ENCODE assay signal across 8 cellular contexts in genomic region chr10:28677889-28678686, GRCh38. TPM values are rescaled to one million over a fixed set of nuclear protein-coding genes. Genes with fewer than 3 reads are reported as not detected.
DNase-seq lines count a peak whose midpoint lies in the region; ATAC-seq and TF ChIP-seq lines count a peak whose summit lies in the region.

No MANE protein-coding gene starts in this region.

- peaks cover 44 to 53% of the 10 kb centered on the region in 2 experiments for H3K4me1 Mint-ChIP-seq in H9

- no peak overlapping the region for H4K91ac ChIP-seq in H9 (ENCODE audit: insufficient read length, low read depth, low read length)

- peak overlapping the region; percentile 76 for H3K4me3 ChIP-seq in AG10803 (ENCODE audit: low read length)
- H3K4me3 ChIP-seq in cardiac fibroblast (replicated peaks in 1 of 2; ENCODE audit: low read depth in 2 of 2, low read length in 2 of 2) = peak overlapping the region; percentile 80 to 82

- TF ChIP-seq CTCF in AG10803 (conservative IDR thresholded peaks at IDR 0.05; ENCODE audit: low read length) (no peak), H9 (conservative IDR thresholded peaks at IDR 0.05) (no peak), cardiac fibroblast (IDR thresholded peaks at IDR 0.05; ENCODE audit: low read depth, low read length) (no peak)

- H3K18ac ChIP-seq in H9 (ENCODE audit: insufficient read length, low read depth, low read length) = peak overlapping the region; percentile 72

- H3K27ac ChIP-seq in H9 (ENCODE audit: insufficient read length, low read depth, low read length) = no peak overlapping the region
- peak overlapping the region; percentile 64 for H3K27ac ChIP-seq in layer of hippocampus (ENCODE audit: low read depth, low read length)

- H2AK5ac ChIP-seq in H9 (ENCODE audit: insufficient read length, low read length) = no peak overlapping the region

- H2BK12ac ChIP-seq in H9 (ENCODE audit: insufficient read length, low read depth, low read length) = no peak overlapping the region

- H3K79me2 ChIP-seq in H9 (ENCODE audit: insufficient read depth, low read length) = peaks cover 42% of the 10 kb centered on the region

- peak overlapping the region; percentile 91 for H3K14ac ChIP-seq in H9 (ENCODE audit: insufficient read depth, low read length)

- H4K5ac ChIP-seq in H9 (ENCODE audit: insufficient read length, low read depth, low read length) = no peak overlapping the region

- H2BK20ac ChIP-seq in H9 (ENCODE audit: low read depth, low read length, poor library complexity, severe bottlenecking) = no peak overlapping the region

- DNase-seq in AG10803 (ENCODE audit: low read depth) (peak; percentile 20), H9 (peak; percentile 42), cardiac fibroblast (ENCODE audit: low read depth in 2 of 2) (peak in 1 of 2 donors; percentile 39), NCI-H2171 treated with DMSO at 0.1 percent for 48 hours (lab: John Stamatoyannopoulos, UW) (no peak)
- peak; percentile 5 for DNase-seq in stimulated activated CD8-positive, alpha-beta memory T cell treated with anti-CD3 and anti-CD28 coated beads, Interleukin-12 subunit alpha, Interleukin-12 subunit beta, amount 100 ng/mL, for 4 hours (ENCODE audit: low read depth)
- no peak for DNase-seq in NK-92 treated with Interleukin-12 subunit alpha and Interleukin-12 subunit beta, amount 100 ng/mL, for 24 hours (lab: John Stamatoyannopoulos, UW)

- H4K8ac ChIP-seq in H9 (replicated peaks; ENCODE audit: insufficient read length, low read depth, low read length) = no peak overlapping the region

- no peaks in the 10 kb centered on the region for H4K20me1 ChIP-seq in H9 (ENCODE audit: control insufficient read depth, insufficient read depth, insufficient read length)

- WGBS in H9 (ENCODE audit: extremely low coverage, insufficient read length, low lambda C conversion rate) = no CpG with 5 or more reads among the region's 53 CpGs

- H2AFZ ChIP-seq in H9 (ENCODE audit: low read length) = no peak overlapping the region

- no peaks in the 10 kb centered on the region for H3K27me3 ChIP-seq in H9 (ENCODE audit: insufficient read depth, low read length)
- H3K27me3 ChIP-seq in layer of hippocampus (ENCODE audit: control insufficient read depth, insufficient read depth, low read length) = no peaks in the 10 kb centered on the region

- no peak overlapping the region for H2BK15ac ChIP-seq in H9 (ENCODE audit: low read depth, low read length)

- peaks cover 3% of the 10 kb centered on the region for H3K79me1 ChIP-seq in H9 (ENCODE audit: insufficient read depth, low read depth, low read length, poor library complexity, severe bottlenecking)

- no peaks in the 10 kb centered on the region for H3K9me3 ChIP-seq in H9 (ENCODE audit: control insufficient read depth, low read depth, low read length)

- no peak overlapping the region for H2BK120ac ChIP-seq in H9 (ENCODE audit: low read depth, low read length, poor library complexity, severe bottlenecking)

- peaks cover 5% of the 10 kb centered on the region for H3K27me3 Mint-ChIP-seq in H9 (ENCODE audit: low read depth)

- H3K9ac ChIP-seq in H9 (ENCODE audit: extremely low read depth, insufficient read length, low read length) = peak overlapping the region; percentile 83

- H3K4ac ChIP-seq in H9 (ENCODE audit: low read depth, low read length) = no peak overlapping the region

- peaks cover 0 to 4% of the 10 kb centered on the region in 2 experiments; a peak in 2 of 5 replicates for H3K9me3 Mint-ChIP-seq in H9

- peaks cover 5% of the 10 kb centered on the region; the same call in 1 of the 2 replicates for H3K4me1 ChIP-seq in H9 (ENCODE audit: insufficient read depth, low read length)

- H3K23me2 ChIP-seq in H9 (ENCODE audit: insufficient read length, low read depth, low read length, poor library complexity, severe bottlenecking) = peaks cover 21% of the 10 kb centered on the region

- peak; percentile 6; the same call in 2 of the 3 replicates for ATAC-seq in SK-N-SH treated with all-trans-retinoic acid at 6 μM for 48 hours

- H3K4me2 ChIP-seq in H9 (ENCODE audit: insufficient read depth, insufficient read length, low read length) = peak overlapping the region; percentile 94

- H3K4me3 Mint-ChIP-seq in H9 = peak overlapping the region; percentile 88 to 92

- peaks cover 20 to 25% (median 22%) of the 10 kb centered on the region in 3 experiments for H3K36me3 Mint-ChIP-seq in H9 (ENCODE audit: insufficient read depth in 1 of 3, low read depth in 3 of 3)

- H3K27ac Mint-ChIP-seq in H9 = peak overlapping the region in 2 of 3 experiments; percentile 19 to 92; a peak in 4 of 7 replicates

- H3T11ph ChIP-seq in H9 (ENCODE audit: low read length) = no peak overlapping the region

- no peak overlapping the region for H3K23ac ChIP-seq in H9 (ENCODE audit: insufficient read length, low read depth, low read length)

- no peak overlapping the region for H2BK5ac ChIP-seq in H9 (ENCODE audit: insufficient read length, low read length)

- H3K56ac ChIP-seq in H9 (ENCODE audit: insufficient read length, low read depth, low read length) = no peak overlapping the region

TF ChIP-seq in SK-N-SH treated with all-trans-retinoic acid at 6 μM for 48 hours, 23 proteins besides CTCF, POLR2A, EP300 and RAD21 (continues in another document):
- TF ChIP-seq TCF4 (CRISPR knock-in tag; IDR thresholded peaks at IDR 0.05; ENCODE audit: borderline replicate concordance) (no peak), TSHZ2 (CRISPR knock-in tag; IDR thresholded peaks at IDR 0.05) (no peak), CREB5 (CRISPR knock-in tag; IDR thresholded peaks at IDR 0.05; ENCODE audit: low read depth) (no peak), OSR1 (CRISPR knock-in tag; IDR thresholded peaks at IDR 0.05) (no peak), ARNTL (CRISPR knock-in tag; IDR thresholded peaks at IDR 0.05; ENCODE audit: borderline replicate concordance, low read depth) (no peak), CSDC2 (CRISPR knock-in tag; IDR thresholded peaks at IDR 0.05) (no peak), ZFP30 (CRISPR knock-in tag; IDR thresholded peaks at IDR 0.05) (no peak), POU6F1 (CRISPR knock-in tag; IDR thresholded peaks at IDR 0.05; ENCODE audit: borderline replicate concordance, low read depth) (no peak), ZNF565 (CRISPR knock-in tag; conservative IDR thresholded peaks at IDR 0.05; ENCODE audit: low read depth) (no peak), ZFP3 (CRISPR knock-in tag; IDR thresholded peaks at IDR 0.05) (no peak)

RNA-seq across cellular contexts. Expression of gene BAMBI, which starts 0.8 kb away (rescaled TPM):
- total RNA-seq in H9 (2021) = 16.8 and 17.0 TPM in 2 replicates

Comparison
In these comparisons a context has a peak if more than half of its experiments do, and no peak if none do; other contexts are left out.
1. DNase-seq: peak in AG10803 (single experiment), H9 (single experiment) and stimulated activated CD8-positive, alpha-beta memory T cell treated with anti-CD3 and anti-CD28 coated beads, Interleukin-12 subunit alpha, Interleukin-12 subunit beta, amount 100 ng/mL, for 4 hours (single experiment); none in NK-92 treated with Interleukin-12 subunit alpha and Interleukin-12 subunit beta, amount 100 ng/mL, for 24 hours (single experiment) and NCI-H2171 treated with DMSO at 0.1 percent for 48 hours (single experiment).